In the genomic region with DNA sequence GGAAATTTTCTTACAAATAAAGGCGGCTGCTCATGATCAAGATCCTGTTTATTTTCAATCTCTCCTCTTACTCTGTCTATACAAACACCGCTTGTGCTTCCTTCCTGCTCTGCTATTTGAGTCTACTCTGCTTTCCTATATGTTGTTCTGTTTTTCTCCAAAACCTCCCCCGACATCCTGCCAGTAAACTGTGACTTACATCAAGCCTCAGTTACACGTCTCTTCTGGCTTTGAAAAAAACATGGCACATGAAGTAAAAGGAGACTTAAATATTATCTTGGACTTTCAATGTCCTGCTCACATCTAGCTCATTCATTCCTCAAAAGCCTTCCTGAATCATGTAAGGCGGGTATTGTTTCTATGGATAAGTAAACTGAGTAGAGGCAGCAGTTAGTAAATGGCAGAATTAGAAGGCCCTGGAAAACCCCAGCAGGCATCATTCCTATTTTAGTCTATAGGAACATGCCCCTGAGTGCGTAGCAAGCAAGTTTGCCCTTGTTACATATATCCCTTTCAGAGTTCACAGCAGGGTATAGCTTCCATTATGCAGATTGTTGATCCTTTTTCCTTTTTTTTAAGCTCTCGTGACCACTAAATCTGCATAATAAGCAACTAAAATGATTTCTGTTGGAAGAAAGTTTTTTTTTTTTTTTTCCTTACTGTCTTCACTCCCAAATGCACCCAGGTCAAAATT, we compare ENCODE assay signal across 18 cellular contexts.
DNase-seq lines count a peak whose midpoint lies in the region; ATAC-seq and TF ChIP-seq lines count a peak whose summit lies in the region.
"Had no signal": no experiment of that assay in that cellular context is flagged by ENCODE, and none has a peak within 500 bp of the region (broad histone marks: within the 10 kb centered on the region; RNA-seq: fewer than 3 reads in every experiment).

No MANE protein-coding gene starts in this region.

- H3K4me2 ChIP-seq in hepatocyte, result peak overlapping the region; percentile 31
- H3K4me2 ChIP-seq in trophoblast cell (ENCODE audit: low read length), result no peak overlapping the region

- no peak overlapping the region for H3K23ac ChIP-seq in trophoblast cell (ENCODE audit: low read length)

- H3K79me2 ChIP-seq in hepatocyte, result no peaks in the 10 kb centered on the region
- no peaks in the 10 kb centered on the region for H3K79me2 ChIP-seq in trophoblast cell (ENCODE audit: control insufficient read depth, insufficient read depth, low read length, poor library complexity)

- H2BK120ac ChIP-seq in trophoblast cell (ENCODE audit: insufficient read depth, low read length, poor library complexity), result no peak overlapping the region

- H3K9me2 ChIP-seq in hepatocyte (replicated peaks; ENCODE audit: insufficient read depth), result no peaks in the 10 kb centered on the region

- peak; percentile 52 for ATAC-seq in GM21717 (IDR thresholded peaks at IDR 0.05; ENCODE audit: unreplicated experiment)
- ATAC-seq: naive thymus-derived CD4-positive, alpha-beta T cell; upper lobe of right lung had no signal

- no peaks in the 10 kb centered on the region for H3K9me3 ChIP-seq in hepatocyte (ENCODE audit: low read depth)
- H3K9me3 ChIP-seq in trophoblast cell (ENCODE audit: insufficient read depth, low read depth, low read length), result peaks cover 1% of the 10 kb centered on the region
- H3K9me3 ChIP-seq: prostate gland had no signal

- H3K27me3 ChIP-seq in hepatocyte (no peaks in the 10 kb centered on the region), trophoblast cell (ENCODE audit: insufficient read depth, low read length) (no peaks in the 10 kb centered on the region)
- H3K27me3 ChIP-seq: upper lobe of right lung had no signal

- no peak overlapping the region for H3K27ac Mint-ChIP-seq in endothelial cell (ENCODE audit: unreplicated experiment)
- H3K27ac Mint-ChIP-seq: activated naive CD4-positive, alpha-beta T cell treated with anti-CD3 and anti-CD28 coated beads, Interleukin-2, amount 10 ng/mL, durations not matched to agents 7 days and 5 days; CD4-positive, alpha-beta T cell; naive thymus-derived CD4-positive, alpha-beta T cell had no signal

- no peak overlapping the region for H3K4ac ChIP-seq in trophoblast cell (ENCODE audit: low read depth, low read length)

- WGBS in hepatocyte (ENCODE audit: low lambda C conversion rate, missing lambda C conversion rate), result 55% methylated on average over 7 of the region's 7 CpGs
- WGBS in trophoblast cell (ENCODE audit: extremely low coverage, insufficient coverage, insufficient read length), result no CpG with 5 or more reads among the region's 7 CpGs

- no peaks in the 10 kb centered on the region for H3K36me3 ChIP-seq in hepatocyte (replicated peaks; ENCODE audit: insufficient read depth, low read depth)
- H3K36me3 ChIP-seq in trophoblast cell (ENCODE audit: control insufficient read depth in 1 of 2, insufficient read depth in 2 of 2, low read length in 2 of 2), result no peaks in the 10 kb centered on the region
- H3K36me3 ChIP-seq: prostate gland, upper lobe of right lung had no signal

- peaks cover 4% of the 10 kb centered on the region for H3K36me3 Mint-ChIP-seq in endothelial cell (ENCODE audit: low read depth, unreplicated experiment)
- H3K36me3 Mint-ChIP-seq: activated naive CD4-positive, alpha-beta T cell treated with anti-CD3 and anti-CD28 coated beads, Interleukin-2, amount 10 ng/mL, durations not matched to agents 7 days and 5 days; naive thymus-derived CD4-positive, alpha-beta T cell had no signal

- H2AFZ ChIP-seq in hepatocyte, result peak overlapping the region; percentile 0
- no peak overlapping the region for H2AFZ ChIP-seq in trophoblast cell (ENCODE audit: insufficient read depth, low read length, poor library complexity)

- no peaks in the 10 kb centered on the region for H3K4me1 ChIP-seq in hepatocyte (ENCODE audit: insufficient read depth)
- no peaks in the 10 kb centered on the region for H3K4me1 ChIP-seq in trophoblast cell (ENCODE audit: control insufficient read depth in 1 of 2, insufficient read depth in 2 of 2, low read length in 2 of 2)
- H3K4me1 ChIP-seq: prostate gland, upper lobe of right lung had no signal

- H4K8ac ChIP-seq in trophoblast cell (ENCODE audit: low read depth, low read length), result no peak overlapping the region

- H2BK5ac ChIP-seq in trophoblast cell (ENCODE audit: low read depth, low read length, poor library complexity), result no peak overlapping the region

- no peaks in the 10 kb centered on the region for H4K20me1 ChIP-seq in hepatocyte (ENCODE audit: insufficient read depth, poor library complexity, severe bottlenecking)

- no peak overlapping the region for H2BK12ac ChIP-seq in trophoblast cell (ENCODE audit: low read length)

- peaks cover 5% of the 10 kb centered on the region for H3K27me3 Mint-ChIP-seq in endothelial cell (ENCODE audit: unreplicated experiment)

- H3K9ac ChIP-seq in trophoblast cell (ENCODE audit: low read length), result no peak overlapping the region

- no peak overlapping the region for H3K18ac ChIP-seq in trophoblast cell (ENCODE audit: low read length)

- peak; percentile 3 for DNase-seq in Jurkat, Clone E6-1 (ENCODE audit: low read depth, low spot score)
- DNase-seq in hepatocyte (ENCODE audit: low spot score) (peak; percentile 20), trophoblast cell (no peak), NCI-H1092 (lab: John Stamatoyannopoulos, UW) (no peak), GM20000 (ENCODE audit: low spot score) (no peak), OCI-M1 (lab: John Stamatoyannopoulos, UW) (no peak), endothelial cell (ENCODE audit: low spot score) (no peak)
- DNase-seq: activated CD4-positive, alpha-beta T cell treated with anti-CD3 and anti-CD28 coated beads for 4 hours; activated naive CD4-positive, alpha-beta T cell treated with anti-CD3 and anti-CD28 coated beads, Interleukin-2, amount 10 ng/mL, durations not matched to agents 7 days and 5 days; CD4-positive, alpha-beta T cell; HFFc6; naive thymus-derived CD4-positive, alpha-beta T cell; NCI-H1930; NCI-H524 treated with DMSO at 0.1 percent for 48 hours; stimulated activated naive CD4-positive, alpha-beta T cell treated with Interleukin-2 at 50 U/mL for 16 hours; upper lobe of right lung had no signal

- H2AK5ac ChIP-seq in trophoblast cell (ENCODE audit: low read length), result no peak overlapping the region

- no peaks in the 10 kb centered on the region for H3K79me1 ChIP-seq in trophoblast cell (ENCODE audit: low read length)

- H3K4me3 ChIP-seq in Jurkat, Clone E6-1 (ENCODE audit: low read length), result no peak overlapping the region
- H3K4me3 ChIP-seq in hepatocyte, result no peak overlapping the region
- no peak overlapping the region for H3K4me3 ChIP-seq in trophoblast cell (ENCODE audit: low read depth, low read length)
- H3K4me3 ChIP-seq: prostate gland, upper lobe of right lung had no signal

- no peak overlapping the region for H4K91ac ChIP-seq in trophoblast cell (ENCODE audit: low read depth, low read length)

- TF ChIP-seq CTCF in hepatocyte (IDR thresholded peaks at IDR 0.05; ENCODE audit: poor library complexity) (no peak), GM20000 (IDR thresholded peaks at IDR 0.05; ENCODE audit: extremely low read depth, missing control alignments) (no peak), endothelial cell (IDR thresholded peaks at IDR 0.05; ENCODE audit: unreplicated experiment) (no peak)

- no peak overlapping the region for H3K4me3 Mint-ChIP-seq in endothelial cell (ENCODE audit: unreplicated experiment)
- H3K4me3 Mint-ChIP-seq: CD4-positive, alpha-beta T cell; naive thymus-derived CD4-positive, alpha-beta T cell had no signal

- H3K14ac ChIP-seq in trophoblast cell (ENCODE audit: low read length), result no peak overlapping the region

- H3K27ac ChIP-seq in hepatocyte (peak overlapping the region; percentile 10), trophoblast cell (ENCODE audit: low read depth, low read length) (peak overlapping the region; percentile 62)
- H3K27ac ChIP-seq: prostate gland, upper lobe of right lung had no signal

- H3K4me1 Mint-ChIP-seq in endothelial cell (ENCODE audit: unreplicated experiment), result peaks cover 15% of the 10 kb centered on the region
- H3K4me1 Mint-ChIP-seq: activated naive CD4-positive, alpha-beta T cell treated with anti-CD3 and anti-CD28 coated beads, Interleukin-2, amount 10 ng/mL, durations not matched to agents 7 days and 5 days; naive thymus-derived CD4-positive, alpha-beta T cell had no signal

- no peaks in the 10 kb centered on the region for H3K9me3 Mint-ChIP-seq in endothelial cell (ENCODE audit: unreplicated experiment)

- H4K12ac ChIP-seq in trophoblast cell (ENCODE audit: low read depth, low read length), result no peak overlapping the region

Comparison
In these comparisons a context has a peak if more than half of its experiments do, and no peak if none do; other contexts are left out.
1. DNase-seq: peak in Jurkat, Clone E6-1 (single experiment) and hepatocyte (single experiment); none in trophoblast cell (0 of 2), NCI-H1092 (single experiment), GM20000 (single experiment), OCI-M1 (single experiment) and endothelial cell (single experiment).